ENCODE assay signal across 1 cellular context in genomic region chr11:32887732-32888710, GRCh38. TPM values are rescaled to one million over a fixed set of nuclear protein-coding genes. Genes with fewer than 3 reads are reported as not detected.
"Had no signal": no experiment of that assay in that cellular context is flagged by ENCODE, and none has a peak within 500 bp of the region (broad histone marks: within the 10 kb centered on the region; RNA-seq: fewer than 3 reads in every experiment).

No MANE protein-coding gene starts in this region.

RNA-seq across cellular contexts. Expression of gene PRRG4, which starts 58.3 kb away (rescaled TPM):
- total RNA-seq: OCI-LY7 had no signal
